Comparison of ENCODE assay signal across 18 cellular contexts in genomic region chr11:23789200-23789853, GRCh38.
DNase-seq lines count a peak whose midpoint lies in the region; ATAC-seq, FAIRE-seq and TF ChIP-seq lines count a peak whose summit lies in the region.
"Had no signal": no experiment of that assay in that cellular context is flagged by ENCODE, and none has a peak within 500 bp of the region (broad histone marks: within the 10 kb centered on the region; RNA-seq: fewer than 3 reads in every experiment).

No MANE protein-coding gene starts in this region.

- no peak for TF ChIP-seq POLR2A in transverse colon (IDR thresholded peaks at IDR 0.05)

- TF ChIP-seq CTCF in astrocyte (IDR thresholded peaks at IDR 0.05; ENCODE audit: insufficient read depth, low read depth, low read length) (no peak), transverse colon (IDR thresholded peaks at IDR 0.05) (no peak), heart right ventricle (IDR thresholded peaks at IDR 0.05) (no peak)

- TF ChIP-seq EP300 in transverse colon (IDR thresholded peaks at IDR 0.05; ENCODE audit: low read depth), result no peak

- H3K36me3 ChIP-seq in astrocyte (ENCODE audit: insufficient read depth, low read length) (no peaks in the 10 kb centered on the region), mesodermal cell (ENCODE audit: control insufficient read depth, insufficient read depth, low read length) (no peaks in the 10 kb centered on the region), transverse colon (no peaks in the 10 kb centered on the region), heart right ventricle (no peaks in the 10 kb centered on the region)
- H3K36me3 ChIP-seq: Peyer's patch had no signal

- H3K9me3 ChIP-seq in astrocyte (ENCODE audit: insufficient read depth, low read depth, low read length), result no peaks in the 10 kb centered on the region
- no peaks in the 10 kb centered on the region for H3K9me3 ChIP-seq in mesodermal cell (ENCODE audit: control insufficient read depth, low read length)
- H3K9me3 ChIP-seq in transverse colon, result no peaks in the 10 kb centered on the region
- peaks cover 0 to 14% (median 0%) of the 10 kb centered on the region in 11 donors for H3K9me3 ChIP-seq in heart right ventricle
- H3K9me3 ChIP-seq: Peyer's patch had no signal

- H3K27ac ChIP-seq in astrocyte (ENCODE audit: low read depth, low read length) (no peak overlapping the region), mesodermal cell (ENCODE audit: low read depth, low read length, severe bottlenecking) (peak overlapping the region; percentile 57), transverse colon (peak overlapping the region; percentile 64 to 74 (median 74)), heart right ventricle (no peak overlapping the region)

- FAIRE-seq in astrocyte (lab: Jason Lieb, UNC), result no peak
- FAIRE-seq in frontal cortex (lab: Jason Lieb, UNC), result no peak
- FAIRE-seq: GM12892 had no signal

- no peaks in the 10 kb centered on the region for H3K36me3 Mint-ChIP-seq in astrocyte (ENCODE audit: low read depth, unreplicated experiment)
- H3K36me3 Mint-ChIP-seq: CD8-positive, alpha-beta T cell; IgD-negative memory B cell; T-cell had no signal

- no peak overlapping the region for H3K4me3 Mint-ChIP-seq in astrocyte (ENCODE audit: unreplicated experiment)
- H3K4me3 Mint-ChIP-seq: CD8-positive, alpha-beta T cell; IgD-negative memory B cell; T-cell had no signal

- no peak overlapping the region for H3K9ac ChIP-seq in astrocyte (ENCODE audit: low read length)

- DNase-seq in HS-5 (ENCODE audit: low read depth), result peak; percentile 3
- no peak for DNase-seq in astrocyte (ENCODE audit: low read depth)
- DNase-seq in transverse colon, result no peak
- no peak for DNase-seq in heart right ventricle
- no peak for DNase-seq in frontal cortex (ENCODE audit: low spot score in 2 of 2)
- DNase-seq in HPDE6-E6E7 (ENCODE audit: extremely low spot score), result no peak
- DNase-seq: CD8-positive, alpha-beta T cell; GF-D8; Kasumi-1; NCI-H2029; NCI-H2171 treated with DMSO at 0.1 percent for 48 hours; NCI-H524; T-cell had no signal

- H3K27me3 Mint-ChIP-seq in astrocyte (ENCODE audit: low read depth, unreplicated experiment), result no peaks in the 10 kb centered on the region
- H3K27me3 Mint-ChIP-seq: IgD-negative memory B cell, T-cell had no signal

- no peak overlapping the region for H3K4me3 ChIP-seq in astrocyte (ENCODE audit: insufficient read depth, low read depth, low read length)
- no peak overlapping the region for H3K4me3 ChIP-seq in mesodermal cell (ENCODE audit: extremely low read depth, insufficient read depth, low read length, poor library complexity, severe bottlenecking)
- no peak overlapping the region for H3K4me3 ChIP-seq in transverse colon
- no peak overlapping the region for H3K4me3 ChIP-seq in heart right ventricle
- H3K4me3 ChIP-seq: Peyer's patch had no signal

- H3K4me1 Mint-ChIP-seq in astrocyte (ENCODE audit: low read depth, unreplicated experiment), result peaks cover 14% of the 10 kb centered on the region
- H3K4me1 Mint-ChIP-seq: IgD-negative memory B cell, T-cell had no signal

- 88 to 90% methylated on average over 4 to 5 of the region's 5 CpGs for WGBS in mesodermal cell (ENCODE audit: insufficient coverage in 2 of 2), 2 experiments
- 30 to 63% methylated on average over 2 to 5 of the region's 5 CpGs for WGBS in transverse colon (ENCODE audit: low coverage in 1 of 2), 2 donors
- 58 to 69% methylated on average over 5 of the region's 5 CpGs for WGBS in heart right ventricle, 2 donors

- H3K79me2 ChIP-seq in astrocyte (ENCODE audit: insufficient read depth, low read length), result no peaks in the 10 kb centered on the region

- peaks cover 11% of the 10 kb centered on the region for H3K4me1 ChIP-seq in astrocyte (ENCODE audit: insufficient read depth, low read length)
- peaks cover 8% of the 10 kb centered on the region for H3K4me1 ChIP-seq in mesodermal cell (ENCODE audit: control insufficient read depth, insufficient read depth, low read length, poor library complexity, severe bottlenecking)
- peaks cover 3 to 37% (median 11%) of the 10 kb centered on the region in 4 donors for H3K4me1 ChIP-seq in transverse colon
- H3K4me1 ChIP-seq in heart right ventricle, result no peaks in the 10 kb centered on the region
- H3K4me1 ChIP-seq: Peyer's patch had no signal

- H3K9me3 Mint-ChIP-seq in astrocyte (ENCODE audit: unreplicated experiment), result no peaks in the 10 kb centered on the region

- ATAC-seq in heart right ventricle, result no peak
- ATAC-seq: CD8-positive, alpha-beta T cell; Right ventricle myocardium inferior; T-cell had no signal

- H3K27me3 ChIP-seq in astrocyte (ENCODE audit: insufficient read depth, low read length) (no peaks in the 10 kb centered on the region), transverse colon (no peaks in the 10 kb centered on the region), heart right ventricle (no peaks in the 10 kb centered on the region)
- H3K27me3 ChIP-seq: Peyer's patch had no signal

- H4K20me1 ChIP-seq in astrocyte (ENCODE audit: insufficient read depth, low read length), result no peaks in the 10 kb centered on the region

- intact Hi-C loops in transverse colon (cut with DNase I; ENCODE audit: low total_unique reads), result no loop called here
- intact Hi-C loops in heart right ventricle (cut with DNase I), result no loop called here

- peak overlapping the region; percentile 22 for H3K27ac Mint-ChIP-seq in astrocyte (ENCODE audit: unreplicated experiment)
- H3K27ac Mint-ChIP-seq: CD8-positive, alpha-beta T cell; T-cell had no signal

- in situ Hi-C loops in transverse colon (cut with MboI; ENCODE audit: low pct_ligation_motif_present in 1 of 4, low pct_unique_long_range_greater_than_20kb in 1 of 4, low sequenced_read_pairs in 3 of 4), result no loop called here

- H3K4me2 ChIP-seq in astrocyte (ENCODE audit: low read length), result peak overlapping the region; percentile 43

- H2AFZ ChIP-seq in astrocyte (ENCODE audit: low read depth, low read length), result peak overlapping the region; percentile 38

Comparison
In these comparisons a context has a peak if more than half of its experiments do, and no peak if none do; other contexts are left out.
1. H3K27ac ChIP-seq: peak in mesodermal cell (single experiment) and transverse colon (4 of 4); none in astrocyte (single experiment) and heart right ventricle (0 of 10).